15 cellular contexts compared by ENCODE assay signal in the genomic region with DNA sequence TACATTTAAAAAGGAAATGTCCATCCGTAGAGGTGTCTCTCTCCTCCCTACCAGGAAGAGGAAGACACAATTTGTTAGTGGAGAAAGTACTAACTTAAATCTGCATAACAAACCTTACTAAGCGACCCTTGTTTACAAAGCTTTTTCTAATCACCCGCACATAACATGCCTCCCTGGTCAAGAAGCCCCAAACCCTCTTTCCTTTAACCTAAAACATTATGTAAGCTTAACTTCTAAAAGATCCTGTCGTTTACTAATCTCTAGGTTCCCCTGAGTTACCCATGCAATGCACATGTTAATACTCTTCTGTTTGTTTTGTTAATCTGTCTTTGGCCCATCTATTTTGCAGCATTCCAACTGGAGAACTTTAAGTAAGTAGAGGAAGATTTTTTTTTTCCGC.
A peak's percentile ranks its signal among the peaks of the same experiment; 100 is the strongest.
DNase-seq lines count a peak whose midpoint lies in the region; ATAC-seq lines count a peak whose summit lies in the region.
"Had no signal": no experiment of that assay in that cellular context is flagged by ENCODE, and none has a peak within 500 bp of the region (broad histone marks: within the 10 kb centered on the region; RNA-seq: fewer than 3 reads in every experiment).

No MANE protein-coding gene starts in this region.

- H3K27ac ChIP-seq in HUES64 (ENCODE audit: low read depth, low read length): peak overlapping the region; percentile 33; the same call in 1 of the 2 replicates
- H3K27ac ChIP-seq: 22Rv1, BLaER1 had no signal

- ATAC-seq in stimulated activated naive CD8-positive, alpha-beta T cell treated with anti-CD3 and anti-CD28 coated beads, Interleukin-15, Interleukin-2, amounts not matched to agents 100 U/mL and 50 U/mL, for 24 hours: no peak
- ATAC-seq: K562 had no signal

- H3K4me3 ChIP-seq in HUES64 (ENCODE audit: low read length): no peak overlapping the region; the same call in 1 of the 2 replicates
- H3K4me3 ChIP-seq: BLaER1, K562 had no signal

- 7% methylated on average over 3 of the region's 5 CpGs for WGBS in HUES64

- no peaks in the 10 kb centered on the region for H3K27me3 ChIP-seq in HUES64 (ENCODE audit: insufficient read depth, low read length)
- H3K27me3 ChIP-seq: BLaER1 had no signal

- peak; percentile 35 for DNase-seq in ELF-1 (ENCODE audit: low read depth, low spot score)
- DNase-seq in iPS DF 19.7 (ENCODE audit: low read depth, low spot score): peak; percentile 38
- DNase-seq in iPS-NIHi7 (ENCODE audit: extremely low spot score): peak; percentile 22
- no peak for DNase-seq in AG20443 (ENCODE audit: low spot score)
- DNase-seq in HCEC 1CT: no peak
- DNase-seq in stimulated activated naive CD8-positive, alpha-beta T cell treated with anti-CD3 and anti-CD28 coated beads, Interleukin-15, Interleukin-2, amounts not matched to agents 100 U/mL and 50 U/mL, for 24 hours: no peak
- DNase-seq: AML-193; Caco-2; CD8-positive, alpha-beta memory T cell; DMS53; H7 had no signal

- H3K36me3 ChIP-seq in HUES64 (ENCODE audit: insufficient read depth, low read length): no peaks in the 10 kb centered on the region
- H3K36me3 ChIP-seq: BLaER1 had no signal

- H3K4me1 ChIP-seq in HUES64 (ENCODE audit: insufficient read depth, low read length): peaks cover 34% of the 10 kb centered on the region
- H3K4me1 ChIP-seq: BLaER1, Caco-2 had no signal

- no peak overlapping the region for H3K9ac ChIP-seq in HUES64 (ENCODE audit: low read depth, low read length)
- H3K9ac ChIP-seq: BLaER1 had no signal

- H3K9me3 ChIP-seq in HUES64 (ENCODE audit: insufficient read depth, low read depth, low read length): peaks cover 7% of the 10 kb centered on the region
- H3K9me3 ChIP-seq: BLaER1, Caco-2 had no signal

Comparison
In these comparisons a context has a peak if more than half of its experiments do, and no peak if none do; other contexts are left out.
1. DNase-seq: peak in ELF-1 (single experiment), iPS DF 19.7 (single experiment) and iPS-NIHi7 (single experiment); none in AG20443 (single experiment), HCEC 1CT (single experiment) and stimulated activated naive CD8-positive, alpha-beta T cell treated with anti-CD3 and anti-CD28 coated beads, Interleukin-15, Interleukin-2, amounts not matched to agents 100 U/mL and 50 U/mL, for 24 hours (single experiment).